Comparison of ENCODE assay signal across 1 cellular context in genomic region chr10:68988530-68989316, GRCh38.
TF ChIP-seq lines count a peak whose summit lies in the region.

A gene with protein sequence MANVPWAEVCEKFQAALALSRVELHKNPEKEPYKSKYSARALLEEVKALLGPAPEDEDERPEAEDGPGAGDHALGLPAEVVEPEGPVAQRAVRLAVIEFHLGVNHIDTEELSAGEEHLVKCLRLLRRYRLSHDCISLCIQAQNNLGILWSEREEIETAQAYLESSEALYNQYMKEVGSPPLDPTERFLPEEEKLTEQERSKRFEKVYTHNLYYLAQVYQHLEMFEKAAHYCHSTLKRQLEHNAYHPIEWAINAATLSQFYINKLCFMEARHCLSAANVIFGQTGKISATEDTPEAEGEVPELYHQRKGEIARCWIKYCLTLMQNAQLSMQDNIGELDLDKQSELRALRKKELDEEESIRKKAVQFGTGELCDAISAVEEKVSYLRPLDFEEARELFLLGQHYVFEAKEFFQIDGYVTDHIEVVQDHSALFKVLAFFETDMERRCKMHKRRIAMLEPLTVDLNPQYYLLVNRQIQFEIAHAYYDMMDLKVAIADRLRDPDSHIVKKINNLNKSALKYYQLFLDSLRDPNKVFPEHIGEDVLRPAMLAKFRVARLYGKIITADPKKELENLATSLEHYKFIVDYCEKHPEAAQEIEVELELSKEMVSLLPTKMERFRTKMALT (plus strand): TSS chr10:68988803. CDS start chr10:68988833, 30 bp downstream.

TF ChIP-seq in HEK293, 187 proteins besides CTCF, POLR2A, EP300 and RAD21 (continued from another document and continues in another):
- TF ChIP-seq, protein P1, sequence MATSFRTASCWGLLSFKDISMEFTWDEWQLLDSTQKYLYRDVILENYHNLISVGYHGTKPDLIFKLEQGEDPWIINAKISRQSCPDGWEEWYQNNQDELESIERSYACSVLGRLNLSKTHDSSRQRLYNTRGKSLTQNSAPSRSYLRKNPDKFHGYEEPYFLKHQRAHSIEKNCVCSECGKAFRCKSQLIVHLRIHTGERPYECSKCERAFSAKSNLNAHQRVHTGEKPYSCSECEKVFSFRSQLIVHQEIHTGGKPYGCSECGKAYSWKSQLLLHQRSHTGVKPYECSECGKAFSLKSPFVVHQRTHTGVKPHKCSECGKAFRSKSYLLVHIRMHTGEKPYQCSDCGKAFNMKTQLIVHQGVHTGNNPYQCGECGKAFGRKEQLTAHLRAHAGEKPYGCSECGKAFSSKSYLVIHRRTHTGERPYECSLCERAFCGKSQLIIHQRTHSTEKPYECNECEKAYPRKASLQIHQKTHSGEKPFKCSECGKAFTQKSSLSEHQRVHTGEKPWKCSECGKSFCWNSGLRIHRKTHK (tag by site-specific recombination; IDR thresholded peaks at IDR 0.05), result no peak
- TF ChIP-seq ZNF529 (tag by site-specific recombination; IDR thresholded peaks at IDR 0.05; ENCODE audit: insufficient replicate concordance) (no peak), ZNF37A (tag by site-specific recombination; IDR thresholded peaks at IDR 0.05) (no peak), GLI2 (tag by site-specific recombination; IDR thresholded peaks at IDR 0.05; ENCODE audit: borderline replicate concordance, low read depth) (no peak), SP3 (tag by site-specific recombination; IDR thresholded peaks at IDR 0.05) (peak; percentile 68), ZNF280D (tag by site-specific recombination; IDR thresholded peaks at IDR 0.05) (no peak), EGR2 (tag by site-specific recombination; IDR thresholded peaks at IDR 0.05; ENCODE audit: low read depth) (no peak), ZFHX2 (tag by site-specific recombination; conservative IDR thresholded peaks at IDR 0.05) (peak; percentile 18; the same call in 1 of the 2 replicates), ZSCAN16 (tag by site-specific recombination; IDR thresholded peaks at IDR 0.05) (0 out of 2 replicates have a peak, but pooled peaks have one; percentile 55), ZNF707 (tag by site-specific recombination; IDR thresholded peaks at IDR 0.05) (0 out of 2 replicates have a peak, but pooled peaks have one; percentile 4), ZNF133 (tag by site-specific recombination; IDR thresholded peaks at IDR 0.05) (no peak), ZNF16 (tag by site-specific recombination; IDR thresholded peaks at IDR 0.05; ENCODE audit: low read depth) (no peak), KLF10 (tag by site-specific recombination; IDR thresholded peaks at IDR 0.05) (no peak), ZNF654 (tag by site-specific recombination; IDR thresholded peaks at IDR 0.05; ENCODE audit: low read depth) (no peak), ZNF10 (tag by site-specific recombination; IDR thresholded peaks at IDR 0.05) (peak; percentile 49; the same call in 1 of the 2 replicates), ZNF777 (tag by site-specific recombination; IDR thresholded peaks at IDR 0.05; ENCODE audit: borderline replicate concordance) (no peak), TCF7L2 (IDR thresholded peaks at IDR 0.05; ENCODE audit: borderline replicate concordance, low read depth, low read length) (no peak), ZNF174 (tag by site-specific recombination; IDR thresholded peaks at IDR 0.05) (no peak), ZNF24 (tag by site-specific recombination; IDR thresholded peaks at IDR 0.05) (peak; percentile 79), ZEB2 (tag by site-specific recombination; IDR thresholded peaks at IDR 0.05) (peak; percentile 50), ZSCAN30 (tag by site-specific recombination; IDR thresholded peaks at IDR 0.05) (peak; percentile 78), SCRT1 (tag by site-specific recombination; IDR thresholded peaks at IDR 0.05; ENCODE audit: borderline replicate concordance) (no peak), ZNF768 (tag by site-specific recombination; IDR thresholded peaks at IDR 0.05) (no peak), KLF1 (tag by site-specific recombination; IDR thresholded peaks at IDR 0.05) (peak; percentile 80), IKZF3 (tag by site-specific recombination; IDR thresholded peaks at IDR 0.05) (peak; percentile 70), GLIS2 (tag by site-specific recombination; IDR thresholded peaks at IDR 0.05) (0 out of 2 replicates have a peak, but pooled peaks have one; percentile 24), ZNF48 (tag by site-specific recombination; IDR thresholded peaks at IDR 0.05) (no peak), ZBTB8A (tag by site-specific recombination; IDR thresholded peaks at IDR 0.05) (peak; percentile 50; the same call in 1 of the 2 replicates), ZNF530 (tag by site-specific recombination; IDR thresholded peaks at IDR 0.05; ENCODE audit: low read depth) (no peak), ZFP69B (tag by site-specific recombination; IDR thresholded peaks at IDR 0.05) (peak; percentile 63; the same call in 1 of the 2 replicates), ZNF426 (tag by site-specific recombination; IDR thresholded peaks at IDR 0.05) (no peak), ZNF404 (tag by site-specific recombination; IDR thresholded peaks at IDR 0.05) (no peak), ZNF473 (tag by site-specific recombination; IDR thresholded peaks at IDR 0.05) (no peak), ZNF830 (tag by site-specific recombination; IDR thresholded peaks at IDR 0.05; ENCODE audit: low read depth) (no peak), PRDM6 (tag by site-specific recombination; IDR thresholded peaks at IDR 0.05) (no peak), ZNF23 (tag by site-specific recombination; IDR thresholded peaks at IDR 0.05; ENCODE audit: borderline replicate concordance) (no peak), ZNF341 (tag by site-specific recombination; IDR thresholded peaks at IDR 0.05; ENCODE audit: low read depth) (no peak), ZNF140 (tag by site-specific recombination; IDR thresholded peaks at IDR 0.05) (no peak), ZNF114 (tag by site-specific recombination; IDR thresholded peaks at IDR 0.05) (no peak), ZNF211 (tag by site-specific recombination; IDR thresholded peaks at IDR 0.05; ENCODE audit: low read depth) (no peak), ZNF394 (tag by site-specific recombination; IDR thresholded peaks at IDR 0.05; ENCODE audit: borderline replicate concordance) (peak; percentile 78; the same call in 1 of the 2 replicates), ZNF449 (tag by site-specific recombination; IDR thresholded peaks at IDR 0.05) (no peak), ZNF555 (tag by site-specific recombination; conservative IDR thresholded peaks at IDR 0.05) (no peak), ZXDB (tag by site-specific recombination; IDR thresholded peaks at IDR 0.05) (peak; percentile 79), ZNF585B (tag by site-specific recombination; IDR thresholded peaks at IDR 0.05) (no peak), ZNF600 (tag by site-specific recombination; IDR thresholded peaks at IDR 0.05) (peak; percentile 78), ZNF362 (tag by site-specific recombination; IDR thresholded peaks at IDR 0.05) (no peak), ZNF561 (tag by site-specific recombination; IDR thresholded peaks at IDR 0.05; ENCODE audit: borderline replicate concordance) (peak; percentile 49; the same call in 1 of the 2 replicates), ZNF596 (tag by site-specific recombination; IDR thresholded peaks at IDR 0.05) (no peak), ZBTB17 (tag by site-specific recombination; IDR thresholded peaks at IDR 0.05) (peak; percentile 85), ZNF416 (tag by site-specific recombination; IDR thresholded peaks at IDR 0.05) (no peak), ZNF776 (tag by site-specific recombination; IDR thresholded peaks at IDR 0.05; ENCODE audit: borderline replicate concordance) (no peak), KLF16 (tag by site-specific recombination; IDR thresholded peaks at IDR 0.05) (peak; percentile 70), YY2 (tag by site-specific recombination; IDR thresholded peaks at IDR 0.05) (0 out of 2 replicates have a peak, but pooled peaks have one; percentile 51), ZNF121 (tag by site-specific recombination; IDR thresholded peaks at IDR 0.05) (0 out of 2 replicates have a peak, but pooled peaks have one; percentile 49)
- TF ChIP-seq, protein P2, sequence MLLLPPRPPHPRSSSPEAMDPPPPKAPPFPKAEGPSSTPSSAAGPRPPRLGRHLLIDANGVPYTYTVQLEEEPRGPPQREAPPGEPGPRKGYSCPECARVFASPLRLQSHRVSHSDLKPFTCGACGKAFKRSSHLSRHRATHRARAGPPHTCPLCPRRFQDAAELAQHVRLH (tag by site-specific recombination; IDR thresholded peaks at IDR 0.05), result peak; percentile 92
- TF ChIP-seq, protein P3, sequence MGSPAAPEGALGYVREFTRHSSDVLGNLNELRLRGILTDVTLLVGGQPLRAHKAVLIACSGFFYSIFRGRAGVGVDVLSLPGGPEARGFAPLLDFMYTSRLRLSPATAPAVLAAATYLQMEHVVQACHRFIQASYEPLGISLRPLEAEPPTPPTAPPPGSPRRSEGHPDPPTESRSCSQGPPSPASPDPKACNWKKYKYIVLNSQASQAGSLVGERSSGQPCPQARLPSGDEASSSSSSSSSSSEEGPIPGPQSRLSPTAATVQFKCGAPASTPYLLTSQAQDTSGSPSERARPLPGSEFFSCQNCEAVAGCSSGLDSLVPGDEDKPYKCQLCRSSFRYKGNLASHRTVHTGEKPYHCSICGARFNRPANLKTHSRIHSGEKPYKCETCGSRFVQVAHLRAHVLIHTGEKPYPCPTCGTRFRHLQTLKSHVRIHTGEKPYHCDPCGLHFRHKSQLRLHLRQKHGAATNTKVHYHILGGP (tag by site-specific recombination; IDR thresholded peaks at IDR 0.05), result no peak
- TF ChIP-seq, protein P4, sequence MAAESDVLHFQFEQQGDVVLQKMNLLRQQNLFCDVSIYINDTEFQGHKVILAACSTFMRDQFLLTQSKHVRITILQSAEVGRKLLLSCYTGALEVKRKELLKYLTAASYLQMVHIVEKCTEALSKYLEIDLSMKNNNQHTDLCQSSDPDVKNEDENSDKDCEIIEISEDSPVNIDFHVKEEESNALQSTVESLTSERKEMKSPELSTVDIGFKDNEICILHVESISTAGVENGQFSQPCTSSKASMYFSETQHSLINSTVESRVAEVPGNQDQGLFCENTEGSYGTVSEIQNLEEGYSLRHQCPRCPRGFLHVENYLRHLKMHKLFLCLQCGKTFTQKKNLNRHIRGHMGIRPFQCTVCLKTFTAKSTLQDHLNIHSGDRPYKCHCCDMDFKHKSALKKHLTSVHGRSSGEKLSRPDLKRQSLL (tag by site-specific recombination; IDR thresholded peaks at IDR 0.05), result 0 out of 2 replicates have a peak, but pooled peaks have one; percentile 10
- TF ChIP-seq, protein P5, sequence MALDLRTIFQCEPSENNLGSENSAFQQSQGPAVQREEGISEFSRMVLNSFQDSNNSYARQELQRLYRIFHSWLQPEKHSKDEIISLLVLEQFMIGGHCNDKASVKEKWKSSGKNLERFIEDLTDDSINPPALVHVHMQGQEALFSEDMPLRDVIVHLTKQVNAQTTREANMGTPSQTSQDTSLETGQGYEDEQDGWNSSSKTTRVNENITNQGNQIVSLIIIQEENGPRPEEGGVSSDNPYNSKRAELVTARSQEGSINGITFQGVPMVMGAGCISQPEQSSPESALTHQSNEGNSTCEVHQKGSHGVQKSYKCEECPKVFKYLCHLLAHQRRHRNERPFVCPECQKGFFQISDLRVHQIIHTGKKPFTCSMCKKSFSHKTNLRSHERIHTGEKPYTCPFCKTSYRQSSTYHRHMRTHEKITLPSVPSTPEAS (tag by site-specific recombination; IDR thresholded peaks at IDR 0.05), result no peak
